Comparison of ENCODE assay signal across 10 cellular contexts in the genomic region with DNA sequence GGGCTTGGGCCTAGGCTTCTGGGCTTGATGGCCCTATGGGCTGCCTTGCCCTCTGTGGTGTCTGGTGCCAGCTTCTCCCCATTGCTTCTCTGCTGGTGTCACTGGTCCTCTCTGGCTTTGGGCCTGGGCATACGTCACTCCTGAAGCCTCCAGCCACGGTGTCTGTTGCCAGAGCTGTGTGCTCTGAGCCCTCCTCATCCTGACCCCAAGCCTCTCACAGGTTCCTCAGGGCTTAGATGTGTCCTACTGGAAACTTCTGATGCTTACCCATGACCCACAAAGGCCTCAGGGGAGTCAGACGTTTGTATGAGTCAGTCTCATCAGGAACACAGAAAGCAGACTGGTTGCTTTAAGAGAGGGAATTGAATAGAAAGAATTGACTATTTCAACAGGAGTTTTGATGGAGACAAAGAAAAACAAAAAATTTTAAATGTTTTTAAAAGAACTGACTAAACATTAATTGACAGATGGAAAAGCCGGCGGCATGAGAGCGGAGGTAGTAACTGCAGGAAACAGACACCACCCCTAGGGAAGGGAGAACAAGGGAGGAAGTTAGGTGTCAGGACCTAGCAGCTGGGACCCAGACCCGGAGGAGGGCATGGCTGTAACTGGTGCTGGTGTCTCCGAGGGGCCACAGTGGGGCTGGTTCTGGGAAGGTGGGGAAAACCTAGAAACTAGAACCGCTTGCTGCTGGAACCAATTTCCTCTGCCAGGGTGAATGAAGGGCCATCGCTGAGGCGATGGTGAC. TPM values are rescaled to one million over a fixed set of nuclear protein-coding genes. Genes with fewer than 3 reads are reported as not detected.
DNase-seq lines count a peak whose midpoint lies in the region; TF ChIP-seq lines count a peak whose summit lies in the region.
"Had no signal": no experiment of that assay in that cellular context is flagged by ENCODE, and none has a peak within 500 bp of the region (broad histone marks: within the 10 kb centered on the region; RNA-seq: fewer than 3 reads in every experiment).

No MANE protein-coding gene starts in this region.

- TF ChIP-seq CTCF in foreskin fibroblast (IDR thresholded peaks at IDR 0.05; ENCODE audit: low read depth, low read length) = no peak

- H3K9me3 ChIP-seq in skeletal muscle satellite cell (replicated peaks; ENCODE audit: low read length) = no peaks in the 10 kb centered on the region

- H3K4me2 ChIP-seq in skeletal muscle satellite cell (ENCODE audit: low read length) = peak overlapping the region; percentile 41

- peaks cover 47% of the 10 kb centered on the region for H3K4me1 ChIP-seq in skeletal muscle satellite cell (ENCODE audit: control insufficient read depth, insufficient read depth, low read length)

- DNase-seq in GM04504 (ENCODE audit: low read depth) (peak; percentile 15), UCSD-AML1 (lab: John Stamatoyannopoulos, UW; ENCODE audit: unreplicated experiment) (peak; percentile 38), foreskin fibroblast (peak; percentile 87 to 90), NCI-H1105 (lab: John Stamatoyannopoulos, UW) (no peak), T-helper 9 cell (no peak), OCI-M1 (lab: John Stamatoyannopoulos, UW) (no peak), NCI-H2081 (lab: John Stamatoyannopoulos, UW) (no peak)
- DNase-seq: activated CD8-positive, alpha-beta T cell treated with anti-CD3 and anti-CD28 coated beads for 36 hours; stimulated activated CD4-positive, alpha-beta T cell treated with anti-CD3 and anti-CD28 coated beads, Interleukin-4, amount 100 ng/mL, for 4 hours had no signal

- no peaks in the 10 kb centered on the region for H3K27me3 ChIP-seq in skeletal muscle satellite cell (ENCODE audit: control insufficient read depth, insufficient read depth, low read length)

- H3K36me3 ChIP-seq in skeletal muscle satellite cell (ENCODE audit: insufficient read depth, low read length) = no peaks in the 10 kb centered on the region

- no peak overlapping the region for H3K4me3 ChIP-seq in foreskin fibroblast (ENCODE audit: low read depth in 1 of 2, low read length in 2 of 2)
- peak overlapping the region; percentile 4 for H3K4me3 ChIP-seq in skeletal muscle satellite cell (ENCODE audit: low read length)

- H3K9ac ChIP-seq in skeletal muscle satellite cell (ENCODE audit: low read depth, low read length) = peak overlapping the region; percentile 55

RNA-seq across cellular contexts. Expression of gene CITED4, which starts 39.9 kb away (rescaled TPM):
- total RNA-seq in skeletal muscle satellite cell (2012; rRNA removed) = 2.0 and 2.3 TPM in 2 replicates

Comparison
In these comparisons a context has a peak if more than half of its experiments do, and no peak if none do; other contexts are left out.
1. DNase-seq: peak in GM04504 (single experiment), UCSD-AML1 (single experiment) and foreskin fibroblast (2 of 2); none in NCI-H1105 (single experiment), T-helper 9 cell (single experiment), OCI-M1 (single experiment) and NCI-H2081 (0 of 2).